ENCODE assay signal across 31 cellular contexts in the genomic region with DNA sequence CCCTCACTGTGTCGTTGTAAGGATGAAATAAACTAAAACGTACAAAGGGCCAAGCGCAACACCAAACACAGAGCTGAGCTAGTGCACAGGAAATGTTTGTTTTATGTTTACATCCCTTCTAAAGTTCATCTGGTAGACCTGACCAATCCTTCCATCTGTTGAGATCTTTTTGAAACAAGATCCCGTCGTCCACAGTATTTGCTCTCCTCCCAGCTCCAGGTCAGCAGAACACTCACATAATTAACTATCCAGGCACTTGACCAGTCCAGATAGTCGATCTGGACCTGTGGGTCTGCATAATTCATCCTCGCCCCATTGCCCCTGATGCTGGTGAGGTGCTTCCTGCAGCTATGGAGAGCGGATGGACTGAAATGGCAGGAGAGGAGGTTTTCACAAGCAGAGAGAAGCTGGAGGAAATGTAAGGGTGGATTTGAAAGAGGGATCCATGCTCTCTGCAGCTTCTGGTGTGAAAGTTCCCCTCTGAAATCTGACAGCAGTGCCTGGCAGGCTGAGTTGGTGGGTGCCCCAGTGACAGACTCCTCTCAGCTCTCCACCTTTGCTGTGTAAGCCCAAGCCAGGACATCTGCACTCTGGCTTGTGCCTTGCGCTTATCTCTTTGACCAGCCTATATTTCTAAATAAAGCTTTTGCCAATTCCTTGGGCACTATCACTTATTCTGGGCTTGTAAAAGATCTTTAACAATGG.
"Had no signal": no experiment of that assay in that cellular context is flagged by ENCODE, and none has a peak within 500 bp of the region (broad histone marks: within the 10 kb centered on the region; RNA-seq: fewer than 3 reads in every experiment).

No MANE protein-coding gene starts in this region.

- H3K4me3 ChIP-seq: adrenal gland, body of pancreas, breast epithelium had no signal

- H3K36me3 ChIP-seq: adrenal gland, breast epithelium had no signal

- H3K27me3 Mint-ChIP-seq: activated CD4-positive, alpha-beta memory T cell treated with anti-CD3 and anti-CD28 coated beads, Interleukin-2, amount 10 ng/mL, durations not matched to agents 7 days and 5 days had no signal

- H3K27ac ChIP-seq: adrenal gland, breast epithelium, VCaP had no signal

- H3K4me1 ChIP-seq: adrenal gland had no signal

- H3K9me3 ChIP-seq: adrenal gland, body of pancreas, breast epithelium had no signal

- DNase-seq: activated CD4-positive, alpha-beta memory T cell treated with anti-CD3 and anti-CD28 coated beads, Interleukin-2, amount 10 ng/mL, durations not matched to agents 7 days and 5 days; activated CD4-positive, alpha-beta T cell treated with anti-CD3 and anti-CD28 coated beads for 1 hour; activated CD4-positive, alpha-beta T cell treated with anti-CD3 and anti-CD28 coated beads for 48 hours; activated CD4-positive, CD25-positive, alpha-beta regulatory T cell; activated gamma-delta T cell treated with Interleukin-2 at 50 U/mL for 16 hours; activated naive CD4-positive, alpha-beta T cell treated with anti-CD3 and anti-CD28 coated beads for 36 hours; activated T-cell treated with anti-CD3 and anti-CD28 coated beads, Interleukin-2, amount 50 U/mL, for 4 hours; adrenal gland; body of pancreas; caudate nucleus; cerebellar nuclear complex; Karpas-422; KBM-7; NCI-H1105; NCI-H1417 treated with DMSO at 0.1 percent for 48 hours; NCI-H187 treated with DMSO at 0.1 percent for 48 hours; NCI-H2081; NCI-H345; NCI-H526 treated with DMSO at 0.1 percent for 48 hours; NCI-H82; NK-92 treated with Interleukin-12 subunit alpha and Interleukin-12 subunit beta, amount 100 ng/mL, for 24 hours; OCI-M1; Right ventricle myocardium superior; SW 1271; T-helper 1 cell; T-helper 2 cell; T-helper 9 cell had no signal

- H3K27ac Mint-ChIP-seq: activated CD4-positive, alpha-beta memory T cell treated with anti-CD3 and anti-CD28 coated beads, Interleukin-2, amount 10 ng/mL, durations not matched to agents 7 days and 5 days; activated naive CD4-positive, alpha-beta T cell treated with anti-CD3 and anti-CD28 coated beads for 36 hours; activated naive CD4-positive, alpha-beta T cell treated with anti-CD3 and anti-CD28 coated beads, Interleukin-2, amount 50 U/mL, for 72 hours; activated T-helper 1 cell treated with anti-CD3 and anti-CD28 coated beads, Interleukin-12 subunit alpha, Interleukin-12 subunit beta, Interleukin-2, Interleukin-4 antibody, amounts not matched to agents 30 ng/mL and 10 ng/mL and 1 ng/mL, durations not matched to agents 14 hours and 24 hours and 36 hours had no signal

- H3K4me3 Mint-ChIP-seq: activated CD4-positive, alpha-beta memory T cell treated with anti-CD3 and anti-CD28 coated beads, Interleukin-2, amount 10 ng/mL, durations not matched to agents 7 days and 5 days; activated naive CD4-positive, alpha-beta T cell treated with anti-CD3 and anti-CD28 coated beads for 36 hours; activated T-cell treated with anti-CD3 and anti-CD28 coated beads, Interleukin-2, amount 50 U/mL, for 4 hours; activated T-helper 1 cell treated with anti-CD3 and anti-CD28 coated beads, Interleukin-12 subunit alpha, Interleukin-12 subunit beta, Interleukin-2, Interleukin-4 antibody, amounts not matched to agents 30 ng/mL and 10 ng/mL and 1 ng/mL, durations not matched to agents 14 hours and 24 hours and 36 hours had no signal

- H3K9me3 Mint-ChIP-seq: activated CD4-positive, alpha-beta memory T cell treated with anti-CD3 and anti-CD28 coated beads, Interleukin-2, amount 10 ng/mL, durations not matched to agents 7 days and 5 days; activated naive CD4-positive, alpha-beta T cell treated with anti-CD3 and anti-CD28 coated beads for 36 hours; activated naive CD4-positive, alpha-beta T cell treated with anti-CD3 and anti-CD28 coated beads, Interleukin-2, amount 50 U/mL, for 72 hours; activated T-cell treated with anti-CD3 and anti-CD28 coated beads, Interleukin-2, amount 50 U/mL, for 4 hours; activated T-helper 1 cell treated with anti-CD3 and anti-CD28 coated beads, Interleukin-12 subunit alpha, Interleukin-12 subunit beta, Interleukin-2, Interleukin-4 antibody, amounts not matched to agents 30 ng/mL and 10 ng/mL and 1 ng/mL, durations not matched to agents 14 hours and 24 hours and 36 hours had no signal

- H3K27me3 ChIP-seq: adrenal gland, body of pancreas, breast epithelium had no signal

- H3K36me3 Mint-ChIP-seq: activated naive CD4-positive, alpha-beta T cell treated with anti-CD3 and anti-CD28 coated beads, Interleukin-2, amount 50 U/mL, for 72 hours had no signal

- ATAC-seq: activated naive CD4-positive, alpha-beta T cell treated with anti-CD3 and anti-CD28 coated beads, Interleukin-2, amount 50 U/mL, for 72 hours; activated T-cell treated with anti-CD3 and anti-CD28 coated beads, Interleukin-2, amount 50 U/mL, for 4 hours; body of pancreas had no signal

- H3K4me1 Mint-ChIP-seq: activated CD4-positive, alpha-beta memory T cell treated with anti-CD3 and anti-CD28 coated beads, Interleukin-2, amount 10 ng/mL, durations not matched to agents 7 days and 5 days had no signal
